Comparison of ENCODE assay signal across 8 cellular contexts in genomic region chr5:179732412-179732917, GRCh38. TPM values are rescaled to one million over a fixed set of nuclear protein-coding genes. Genes with fewer than 3 reads are reported as not detected.
DNase-seq lines count a peak whose midpoint lies in the region; ATAC-seq and TF ChIP-seq lines count a peak whose summit lies in the region.

TSS of gene MAML1 (plus strand) at chr5:179732822. CDS start at chr5:179733113, 291 bp downstream.

- POLR2A ChIA-PET in naive thymus-derived CD8-positive, alpha-beta T cell (lab: Charles Lee) = interaction anchor here (0.6 to 4.0 kb wide), 17 partner anchors 8 to 1078 kb away, joined by 3 to 35 read pairs (median 3); partner anchors contain the start of genes CANX, CBY3, HNRNPH1 and LTC4S

- peaks cover 45% of the 10 kb centered on the region for H3K79me2 ChIP-seq in fibroblast of lung (ENCODE audit: control insufficient read depth, insufficient read depth, low read length)

- intact Hi-C loops in activated T-helper 2 cell treated with anti-CD3 and anti-CD28 coated beads, Interferon-gamma antibody, Interleukin-2, Interleukin-4, amounts not matched to agents 10 μg/mL and 5 μg/mL and 100 μg/mL, durations not matched to agents 14 hours and 24 hours and 36 hours (cut with micrococcal nuclease) = loop anchor here (1.0 to 10.0 kb wide), 6 partner anchors 28 to 178 kb away; partner anchors contain the start of genes CANX, HNRNPH1 and RUFY1

- H3K4me1 ChIP-seq in RWPE2 (ENCODE audit: insufficient read depth, poor library complexity, severe bottlenecking) (peaks cover 19% of the 10 kb centered on the region), fibroblast of lung (ENCODE audit: control insufficient read depth, extremely low read depth, insufficient read depth, low read length) (peaks cover 3% of the 10 kb centered on the region)

- peaks cover 57% of the 10 kb centered on the region for H3K36me3 ChIP-seq in RWPE2 (ENCODE audit: low read depth)
- peaks cover 5% of the 10 kb centered on the region for H3K36me3 ChIP-seq in fibroblast of lung (ENCODE audit: control insufficient read depth, insufficient read depth, low read length)

- TF ChIP-seq CTCF in RWPE2 (IDR thresholded peaks at IDR 0.05; ENCODE audit: poor library complexity, severe bottlenecking) (no peak), fibroblast of lung (conservative IDR thresholded peaks at IDR 0.05 in 1 of 2, IDR thresholded peaks at IDR 0.05 in 1 of 2; ENCODE audit: low read depth in 1 of 2, low read length in 2 of 2) (no peak)

- H3K9me3 ChIP-seq in RWPE2 (ENCODE audit: severe bottlenecking) (no peaks in the 10 kb centered on the region), fibroblast of lung (ENCODE audit: control insufficient read depth, insufficient read depth, low read depth, low read length) (no peaks in the 10 kb centered on the region)

- peak within 1 kb of the TSS; percentile 83 for H3K4me2 ChIP-seq in fibroblast of lung (ENCODE audit: extremely low read depth, insufficient read depth, low read length)

- peaks cover 23% of the 10 kb centered on the region for H3K4me1 Mint-ChIP-seq in activated T-helper 2 cell treated with anti-CD3 and anti-CD28 coated beads, Interferon-gamma antibody, Interleukin-2, Interleukin-4, amounts not matched to agents 10 μg/mL and 5 μg/mL and 100 μg/mL, durations not matched to agents 14 hours and 24 hours and 36 hours (ENCODE audit: low read depth)
- peaks cover 9 to 50% (median 39%) of the 10 kb centered on the region in 4 donors for H3K4me1 Mint-ChIP-seq in naive thymus-derived CD8-positive, alpha-beta T cell

- no peaks in the 10 kb centered on the region for H4K20me1 ChIP-seq in fibroblast of lung (ENCODE audit: control insufficient read depth, extremely low read depth, insufficient read depth, low read length)

- H3K36me3 Mint-ChIP-seq in activated T-helper 2 cell treated with anti-CD3 and anti-CD28 coated beads, Interferon-gamma antibody, Interleukin-2, Interleukin-4, amounts not matched to agents 10 μg/mL and 5 μg/mL and 100 μg/mL, durations not matched to agents 14 hours and 24 hours and 36 hours (ENCODE audit: low read depth) = peaks cover 67% of the 10 kb centered on the region
- H3K36me3 Mint-ChIP-seq in naive thymus-derived CD8-positive, alpha-beta T cell = peaks cover 0 to 41% (median 1%) of the 10 kb centered on the region in 3 donors

- no peaks in the 10 kb centered on the region for H3K9me3 Mint-ChIP-seq in activated T-helper 2 cell treated with anti-CD3 and anti-CD28 coated beads, Interferon-gamma antibody, Interleukin-2, Interleukin-4, amounts not matched to agents 10 μg/mL and 5 μg/mL and 100 μg/mL, durations not matched to agents 14 hours and 24 hours and 36 hours
- no peaks in the 10 kb centered on the region for H3K9me3 Mint-ChIP-seq in naive thymus-derived CD8-positive, alpha-beta T cell

- peak; percentile 90 for ATAC-seq in RWPE2 (ENCODE audit: low read depth)
- ATAC-seq in naive thymus-derived CD8-positive, alpha-beta T cell = peak; percentile 94 to 95

- H3K4me3 ChIP-seq in RWPE2 (ENCODE audit: severe bottlenecking) = peak within 1 kb of the TSS; percentile 95
- H3K4me3 ChIP-seq in fibroblast of lung (replicated peaks in 1 of 4; ENCODE audit: control extremely low read depth in 1 of 4, insufficient read depth in 1 of 4, low read depth in 3 of 4, low read length in 4 of 4) = peak within 1 kb of the TSS; percentile 77 to 91 (median 80)

- H2AFZ ChIP-seq in fibroblast of lung (ENCODE audit: low read length) = no peak within 1 kb of the TSS

- peak within 1 kb of the TSS; percentile 94 for H3K4me3 Mint-ChIP-seq in activated T-helper 2 cell treated with anti-CD3 and anti-CD28 coated beads, Interferon-gamma antibody, Interleukin-2, Interleukin-4, amounts not matched to agents 10 μg/mL and 5 μg/mL and 100 μg/mL, durations not matched to agents 14 hours and 24 hours and 36 hours (ENCODE audit: low read depth)
- H3K4me3 Mint-ChIP-seq in naive thymus-derived CD8-positive, alpha-beta T cell = peak within 1 kb of the TSS; percentile 77 to 96 (median 94)

- peak within 1 kb of the TSS; percentile 88 for H3K27ac Mint-ChIP-seq in activated T-helper 2 cell treated with anti-CD3 and anti-CD28 coated beads, Interferon-gamma antibody, Interleukin-2, Interleukin-4, amounts not matched to agents 10 μg/mL and 5 μg/mL and 100 μg/mL, durations not matched to agents 14 hours and 24 hours and 36 hours
- peak within 1 kb of the TSS; percentile 91 to 97 (median 96) for H3K27ac Mint-ChIP-seq in naive thymus-derived CD8-positive, alpha-beta T cell

- peak within 1 kb of the TSS; percentile 84 for H3K9ac ChIP-seq in fibroblast of lung (ENCODE audit: insufficient read depth, low read length)

- H3K27ac ChIP-seq in RWPE2 (ENCODE audit: poor library complexity, severe bottlenecking) (peak within 1 kb of the TSS; percentile 71), fibroblast of lung (ENCODE audit: insufficient read depth, low read length) (peak within 1 kb of the TSS; percentile 75)

- peak; percentile 100 for DNase-seq in EH (ENCODE audit: low read depth)
- peak; percentile 100 for DNase-seq in H4 (ENCODE audit: low spot score)
- DNase-seq in LoVo (ENCODE audit: low spot score) = peak; percentile 100
- peak; percentile 100 for DNase-seq in RWPE2 (ENCODE audit: low spot score)
- peak; percentile 100 for DNase-seq in activated T-helper 2 cell treated with anti-CD3 and anti-CD28 coated beads, Interferon-gamma antibody, Interleukin-2, Interleukin-4, amounts not matched to agents 10 μg/mL and 5 μg/mL and 100 μg/mL, durations not matched to agents 14 hours and 24 hours and 36 hours (ENCODE audit: low spot score)
- peak; percentile 100 for DNase-seq in fibroblast of lung (ENCODE audit: low read depth in 2 of 2)
- DNase-seq in naive thymus-derived CD8-positive, alpha-beta T cell = peak; percentile 95 to 100 (median 99)
- DNase-seq in stimulated activated naive CD4-positive, alpha-beta T cell (lab: John Stamatoyannopoulos, UW) = peak; percentile 96 to 99 (median 98)

- no peaks in the 10 kb centered on the region for H3K27me3 ChIP-seq in RWPE2 (ENCODE audit: insufficient read depth, poor library complexity, severe bottlenecking)
- H3K27me3 ChIP-seq in fibroblast of lung (ENCODE audit: control insufficient read depth, insufficient read depth, low read length) = no peaks in the 10 kb centered on the region

- no peaks in the 10 kb centered on the region for H3K27me3 Mint-ChIP-seq in activated T-helper 2 cell treated with anti-CD3 and anti-CD28 coated beads, Interferon-gamma antibody, Interleukin-2, Interleukin-4, amounts not matched to agents 10 μg/mL and 5 μg/mL and 100 μg/mL, durations not matched to agents 14 hours and 24 hours and 36 hours (ENCODE audit: low read depth)
- no peaks in the 10 kb centered on the region for H3K27me3 Mint-ChIP-seq in naive thymus-derived CD8-positive, alpha-beta T cell

RNA-seq across cellular contexts. Expression of gene MAML1, which starts in this region (rescaled TPM):
- 11.9 and 12.8 TPM in 2 replicates for total RNA-seq in H4 (2014; rRNA removed; shearing (Covaris generic))
- 38.1 and 38.3 TPM in 2 replicates for total RNA-seq in activated T-helper 2 cell treated with anti-CD3 and anti-CD28 coated beads, Interferon-gamma antibody, Interleukin-2, Interleukin-4, amounts not matched to agents 10 μg/mL and 5 μg/mL and 100 μg/mL, durations not matched to agents 14 hours and 24 hours and 36 hours
- total RNA-seq in fibroblast of lung = 5.1 and 6.4 TPM in 2 replicates
- polyA plus RNA-seq in fibroblast of lung = 7.3 and 7.5 TPM in 2 replicates
- 11.7 and 14.3 TPM in 2 replicates for polyA plus RNA-seq in fibroblast of lung (2012)
- polyA minus RNA-seq in fibroblast of lung (ENCODE audit: low replicate concordance) = 46.3 and 50.6 TPM in 2 replicates
- total RNA-seq in naive thymus-derived CD8-positive, alpha-beta T cell = 10 to 100 TPM; 45.0 to 48.5 TPM
- 1 to 10 TPM; 2.8 to 9.6 (median 3.3) TPM for polyA plus RNA-seq in naive thymus-derived CD8-positive, alpha-beta T cell

Comparison
In these comparisons a context has a peak if more than half of its experiments do, and no peak if none do; other contexts are left out.
1. Peak in every context shown above with its lines: DNase-seq, ATAC-seq, H3K4me3 ChIP-seq and H3K27ac ChIP-seq.